Comparison of ENCODE assay signal across 2 cellular contexts in the genomic region with DNA sequence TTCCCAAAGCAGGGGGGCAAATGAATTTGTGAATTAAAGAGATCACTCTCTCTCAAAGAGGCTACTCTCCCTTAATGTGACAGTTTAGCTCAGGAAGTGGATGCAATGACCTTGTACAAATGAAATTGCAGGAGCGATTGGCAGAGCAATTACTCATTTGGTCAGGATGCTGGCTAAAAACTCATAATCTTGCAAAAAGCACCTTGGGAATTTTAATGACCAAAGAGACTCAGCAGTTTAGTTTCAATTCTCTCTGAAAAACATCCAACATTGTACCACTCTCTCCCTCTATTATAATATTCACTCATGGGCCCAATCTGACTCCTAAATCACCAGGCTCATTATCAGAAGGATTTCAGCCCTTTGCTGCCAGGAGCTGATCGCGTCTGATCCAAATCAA.
TF ChIP-seq lines count a peak whose summit lies in the region.

No MANE protein-coding gene starts in this region.

TF ChIP-seq in SK-N-SH, 30 proteins besides CTCF, POLR2A, EP300 and RAD21 (continued from another document):
- TF ChIP-seq, protein P1, sequence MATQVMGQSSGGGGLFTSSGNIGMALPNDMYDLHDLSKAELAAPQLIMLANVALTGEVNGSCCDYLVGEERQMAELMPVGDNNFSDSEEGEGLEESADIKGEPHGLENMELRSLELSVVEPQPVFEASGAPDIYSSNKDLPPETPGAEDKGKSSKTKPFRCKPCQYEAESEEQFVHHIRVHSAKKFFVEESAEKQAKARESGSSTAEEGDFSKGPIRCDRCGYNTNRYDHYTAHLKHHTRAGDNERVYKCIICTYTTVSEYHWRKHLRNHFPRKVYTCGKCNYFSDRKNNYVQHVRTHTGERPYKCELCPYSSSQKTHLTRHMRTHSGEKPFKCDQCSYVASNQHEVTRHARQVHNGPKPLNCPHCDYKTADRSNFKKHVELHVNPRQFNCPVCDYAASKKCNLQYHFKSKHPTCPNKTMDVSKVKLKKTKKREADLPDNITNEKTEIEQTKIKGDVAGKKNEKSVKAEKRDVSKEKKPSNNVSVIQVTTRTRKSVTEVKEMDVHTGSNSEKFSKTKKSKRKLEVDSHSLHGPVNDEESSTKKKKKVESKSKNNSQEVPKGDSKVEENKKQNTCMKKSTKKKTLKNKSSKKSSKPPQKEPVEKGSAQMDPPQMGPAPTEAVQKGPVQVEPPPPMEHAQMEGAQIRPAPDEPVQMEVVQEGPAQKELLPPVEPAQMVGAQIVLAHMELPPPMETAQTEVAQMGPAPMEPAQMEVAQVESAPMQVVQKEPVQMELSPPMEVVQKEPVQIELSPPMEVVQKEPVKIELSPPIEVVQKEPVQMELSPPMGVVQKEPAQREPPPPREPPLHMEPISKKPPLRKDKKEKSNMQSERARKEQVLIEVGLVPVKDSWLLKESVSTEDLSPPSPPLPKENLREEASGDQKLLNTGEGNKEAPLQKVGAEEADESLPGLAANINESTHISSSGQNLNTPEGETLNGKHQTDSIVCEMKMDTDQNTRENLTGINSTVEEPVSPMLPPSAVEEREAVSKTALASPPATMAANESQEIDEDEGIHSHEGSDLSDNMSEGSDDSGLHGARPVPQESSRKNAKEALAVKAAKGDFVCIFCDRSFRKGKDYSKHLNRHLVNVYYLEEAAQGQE (IDR thresholded peaks at IDR 0.05; ENCODE audit: low read depth, low read length), result no peak
- TF ChIP-seq NRF1 (IDR thresholded peaks at IDR 0.05; ENCODE audit: low read depth, low read length) (no peak), RFX5 (IDR thresholded peaks at IDR 0.05; ENCODE audit: low read length) (no peak), TAF1 (IDR thresholded peaks at IDR 0.05; ENCODE audit: borderline replicate concordance, low read depth, low read length) (no peak), FOSL2 (IDR thresholded peaks at IDR 0.05; ENCODE audit: borderline replicate concordance, low read depth) (peak; percentile 16; the same call in 1 of the 2 replicates), TCF12 (IDR thresholded peaks at IDR 0.05) (peak; percentile 44), JUND (IDR thresholded peaks at IDR 0.05) (peak; percentile 36), EZH2phosphoT487 (IDR thresholded peaks at IDR 0.05; ENCODE audit: borderline replicate concordance, low read depth) (no peak), MEF2A (IDR thresholded peaks at IDR 0.05; ENCODE audit: borderline replicate concordance, low read depth) (no peak), SIN3A (IDR thresholded peaks at IDR 0.05; ENCODE audit: borderline replicate concordance, low read depth, low read length) (no peak), YY1 (IDR thresholded peaks at IDR 0.05; ENCODE audit: low read depth) (no peak), NFIC (IDR thresholded peaks at IDR 0.05; ENCODE audit: borderline replicate concordance) (peak; percentile 38; the same call in 1 of the 2 replicates), FOXM1 (IDR thresholded peaks at IDR 0.05; ENCODE audit: low read depth) (no peak), SMC3 (IDR thresholded peaks at IDR 0.05; ENCODE audit: low read depth, low read length) (no peak), RCOR1 (IDR thresholded peaks at IDR 0.05; ENCODE audit: low read length) (no peak), RXRA (IDR thresholded peaks at IDR 0.05; ENCODE audit: borderline replicate concordance, low read depth) (no peak), GATA2 (CRISPR knock-in tag; IDR thresholded peaks at IDR 0.05) (no peak), CHD2 (IDR thresholded peaks at IDR 0.05; ENCODE audit: low read length, partially characterized antibody) (no peak), TEAD4 (IDR thresholded peaks at IDR 0.05; ENCODE audit: borderline replicate concordance, insufficient read depth) (0 out of 2 replicates have a peak, but pooled peaks have one; percentile 35)
- TF ChIP-seq, protein P2, sequence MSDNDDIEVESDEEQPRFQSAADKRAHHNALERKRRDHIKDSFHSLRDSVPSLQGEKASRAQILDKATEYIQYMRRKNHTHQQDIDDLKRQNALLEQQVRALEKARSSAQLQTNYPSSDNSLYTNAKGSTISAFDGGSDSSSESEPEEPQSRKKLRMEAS (IDR thresholded peaks at IDR 0.05; ENCODE audit: low read depth), result no peak
- TF ChIP-seq, protein P3, sequence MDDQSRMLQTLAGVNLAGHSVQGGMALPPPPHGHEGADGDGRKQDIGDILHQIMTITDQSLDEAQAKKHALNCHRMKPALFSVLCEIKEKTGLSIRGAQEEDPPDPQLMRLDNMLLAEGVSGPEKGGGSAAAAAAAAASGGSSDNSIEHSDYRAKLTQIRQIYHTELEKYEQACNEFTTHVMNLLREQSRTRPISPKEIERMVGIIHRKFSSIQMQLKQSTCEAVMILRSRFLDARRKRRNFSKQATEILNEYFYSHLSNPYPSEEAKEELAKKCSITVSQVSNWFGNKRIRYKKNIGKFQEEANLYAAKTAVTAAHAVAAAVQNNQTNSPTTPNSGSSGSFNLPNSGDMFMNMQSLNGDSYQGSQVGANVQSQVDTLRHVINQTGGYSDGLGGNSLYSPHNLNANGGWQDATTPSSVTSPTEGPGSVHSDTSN (IDR thresholded peaks at IDR 0.05), result peak; percentile 85
- TF ChIP-seq, protein P4, sequence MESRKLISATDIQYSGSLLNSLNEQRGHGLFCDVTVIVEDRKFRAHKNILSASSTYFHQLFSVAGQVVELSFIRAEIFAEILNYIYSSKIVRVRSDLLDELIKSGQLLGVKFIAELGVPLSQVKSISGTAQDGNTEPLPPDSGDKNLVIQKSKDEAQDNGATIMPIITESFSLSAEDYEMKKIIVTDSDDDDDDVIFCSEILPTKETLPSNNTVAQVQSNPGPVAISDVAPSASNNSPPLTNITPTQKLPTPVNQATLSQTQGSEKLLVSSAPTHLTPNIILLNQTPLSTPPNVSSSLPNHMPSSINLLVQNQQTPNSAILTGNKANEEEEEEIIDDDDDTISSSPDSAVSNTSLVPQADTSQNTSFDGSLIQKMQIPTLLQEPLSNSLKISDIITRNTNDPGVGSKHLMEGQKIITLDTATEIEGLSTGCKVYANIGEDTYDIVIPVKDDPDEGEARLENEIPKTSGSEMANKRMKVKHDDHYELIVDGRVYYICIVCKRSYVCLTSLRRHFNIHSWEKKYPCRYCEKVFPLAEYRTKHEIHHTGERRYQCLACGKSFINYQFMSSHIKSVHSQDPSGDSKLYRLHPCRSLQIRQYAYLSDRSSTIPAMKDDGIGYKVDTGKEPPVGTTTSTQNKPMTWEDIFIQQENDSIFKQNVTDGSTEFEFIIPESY (IDR thresholded peaks at IDR 0.05; ENCODE audit: borderline replicate concordance, low read depth), result no peak
- TF ChIP-seq, protein P5, sequence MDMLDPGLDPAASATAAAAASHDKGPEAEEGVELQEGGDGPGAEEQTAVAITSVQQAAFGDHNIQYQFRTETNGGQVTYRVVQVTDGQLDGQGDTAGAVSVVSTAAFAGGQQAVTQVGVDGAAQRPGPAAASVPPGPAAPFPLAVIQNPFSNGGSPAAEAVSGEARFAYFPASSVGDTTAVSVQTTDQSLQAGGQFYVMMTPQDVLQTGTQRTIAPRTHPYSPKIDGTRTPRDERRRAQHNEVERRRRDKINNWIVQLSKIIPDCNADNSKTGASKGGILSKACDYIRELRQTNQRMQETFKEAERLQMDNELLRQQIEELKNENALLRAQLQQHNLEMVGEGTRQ (IDR thresholded peaks at IDR 0.05; ENCODE audit: borderline replicate concordance, low read depth, low read length), result no peak

TF ChIP-seq in SK-N-SH treated with all-trans-retinoic acid at 6 μM for 48 hours, 23 proteins besides CTCF, POLR2A, EP300 and RAD21 (continued from another document):
- no peak for TF ChIP-seq BACH2 (CRISPR knock-in tag; IDR thresholded peaks at IDR 0.05; ENCODE audit: borderline replicate concordance)
- no peak for TF ChIP-seq ZFP3 (CRISPR knock-in tag; IDR thresholded peaks at IDR 0.05)
- TF ChIP-seq ARNTL (CRISPR knock-in tag; IDR thresholded peaks at IDR 0.05; ENCODE audit: borderline replicate concordance, low read depth), result no peak
- no peak for TF ChIP-seq RARB (CRISPR knock-in tag; IDR thresholded peaks at IDR 0.05)
- TF ChIP-seq, protein P6, sequence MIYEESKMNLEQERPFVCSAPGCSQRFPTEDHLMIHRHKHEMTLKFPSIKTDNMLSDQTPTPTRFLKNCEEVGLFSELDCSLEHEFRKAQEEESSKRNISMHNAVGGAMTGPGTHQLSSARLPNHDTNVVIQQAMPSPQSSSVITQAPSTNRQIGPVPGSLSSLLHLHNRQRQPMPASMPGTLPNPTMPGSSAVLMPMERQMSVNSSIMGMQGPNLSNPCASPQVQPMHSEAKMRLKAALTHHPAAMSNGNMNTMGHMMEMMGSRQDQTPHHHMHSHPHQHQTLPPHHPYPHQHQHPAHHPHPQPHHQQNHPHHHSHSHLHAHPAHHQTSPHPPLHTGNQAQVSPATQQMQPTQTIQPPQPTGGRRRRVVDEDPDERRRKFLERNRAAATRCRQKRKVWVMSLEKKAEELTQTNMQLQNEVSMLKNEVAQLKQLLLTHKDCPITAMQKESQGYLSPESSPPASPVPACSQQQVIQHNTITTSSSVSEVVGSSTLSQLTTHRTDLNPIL (CRISPR knock-in tag; IDR thresholded peaks at IDR 0.05; ENCODE audit: low read depth), result no peak
- no peak for TF ChIP-seq ZC3H10 (CRISPR knock-in tag; IDR thresholded peaks at IDR 0.05)
- no peak for TF ChIP-seq ISL1 (CRISPR knock-in tag; IDR thresholded peaks at IDR 0.05)
TF ChIP-seq in SK-N-SH treated with all-trans-retinoic acid at 6 μM for 48 hours: peak in this region for 0.
